ENCODE assay signal across 1 cellular context in the genomic region with DNA sequence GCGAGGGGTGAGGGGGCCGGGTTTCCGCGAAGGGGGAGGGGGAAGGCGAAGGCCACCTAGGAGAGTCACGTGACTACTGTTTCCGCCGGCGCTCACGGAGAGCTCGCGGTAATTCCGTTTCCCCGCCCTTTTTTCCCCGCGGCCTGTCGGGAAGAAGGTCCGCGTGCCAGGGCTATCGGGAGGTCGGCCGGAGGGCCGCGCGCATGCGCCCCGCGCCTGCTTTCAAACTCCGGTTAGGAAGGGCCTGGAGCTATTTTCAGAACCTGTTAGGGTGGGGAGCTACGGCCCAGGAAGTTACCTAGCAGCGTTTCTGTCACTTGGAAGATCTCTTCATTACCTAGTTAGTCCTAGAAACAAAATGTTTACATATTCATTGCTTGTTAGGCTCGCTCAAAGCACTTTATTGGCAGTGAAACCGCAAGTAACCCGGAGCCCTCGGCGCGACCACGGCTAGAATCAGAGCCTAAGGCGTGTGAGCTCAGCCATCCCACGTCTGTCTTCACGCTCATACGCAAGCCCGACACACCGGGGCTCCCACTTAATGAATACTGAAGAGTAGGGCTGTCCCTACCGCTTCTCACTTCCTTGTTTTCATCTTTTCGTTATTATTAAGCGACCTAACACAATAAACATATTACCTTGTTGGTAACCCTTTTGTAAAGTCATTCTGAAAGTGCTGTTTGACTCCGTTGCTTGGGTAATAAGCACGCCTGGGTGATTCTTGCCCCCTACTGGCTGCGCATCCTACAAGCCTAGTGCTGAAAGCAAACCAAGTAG.
A peak's percentile ranks its signal among the peaks of the same experiment; 100 is the strongest.
TF ChIP-seq lines count a peak whose summit lies in the region.

No MANE protein-coding gene starts in this region.

TF ChIP-seq in PFSK-1, 5 proteins besides CTCF, POLR2A, EP300 and RAD21 (continued from another document):
- TF ChIP-seq, protein P1, sequence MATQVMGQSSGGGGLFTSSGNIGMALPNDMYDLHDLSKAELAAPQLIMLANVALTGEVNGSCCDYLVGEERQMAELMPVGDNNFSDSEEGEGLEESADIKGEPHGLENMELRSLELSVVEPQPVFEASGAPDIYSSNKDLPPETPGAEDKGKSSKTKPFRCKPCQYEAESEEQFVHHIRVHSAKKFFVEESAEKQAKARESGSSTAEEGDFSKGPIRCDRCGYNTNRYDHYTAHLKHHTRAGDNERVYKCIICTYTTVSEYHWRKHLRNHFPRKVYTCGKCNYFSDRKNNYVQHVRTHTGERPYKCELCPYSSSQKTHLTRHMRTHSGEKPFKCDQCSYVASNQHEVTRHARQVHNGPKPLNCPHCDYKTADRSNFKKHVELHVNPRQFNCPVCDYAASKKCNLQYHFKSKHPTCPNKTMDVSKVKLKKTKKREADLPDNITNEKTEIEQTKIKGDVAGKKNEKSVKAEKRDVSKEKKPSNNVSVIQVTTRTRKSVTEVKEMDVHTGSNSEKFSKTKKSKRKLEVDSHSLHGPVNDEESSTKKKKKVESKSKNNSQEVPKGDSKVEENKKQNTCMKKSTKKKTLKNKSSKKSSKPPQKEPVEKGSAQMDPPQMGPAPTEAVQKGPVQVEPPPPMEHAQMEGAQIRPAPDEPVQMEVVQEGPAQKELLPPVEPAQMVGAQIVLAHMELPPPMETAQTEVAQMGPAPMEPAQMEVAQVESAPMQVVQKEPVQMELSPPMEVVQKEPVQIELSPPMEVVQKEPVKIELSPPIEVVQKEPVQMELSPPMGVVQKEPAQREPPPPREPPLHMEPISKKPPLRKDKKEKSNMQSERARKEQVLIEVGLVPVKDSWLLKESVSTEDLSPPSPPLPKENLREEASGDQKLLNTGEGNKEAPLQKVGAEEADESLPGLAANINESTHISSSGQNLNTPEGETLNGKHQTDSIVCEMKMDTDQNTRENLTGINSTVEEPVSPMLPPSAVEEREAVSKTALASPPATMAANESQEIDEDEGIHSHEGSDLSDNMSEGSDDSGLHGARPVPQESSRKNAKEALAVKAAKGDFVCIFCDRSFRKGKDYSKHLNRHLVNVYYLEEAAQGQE (IDR thresholded peaks at IDR 0.05; ENCODE audit: insufficient read depth in 1 of 2, low read depth in 2 of 2, low read length in 2 of 2), result 0 out of 4 replicates have a peak, but pooled peaks of 1 of the 2 experiments have one; percentile 42
- TF ChIP-seq TAF1 (IDR thresholded peaks at IDR 0.05; ENCODE audit: borderline replicate concordance, insufficient read depth, low read length), result no peak; the same call in 1 of the 2 replicates
TF ChIP-seq in PFSK-1: peak in this region for 3.
